8 cellular contexts compared by ENCODE assay signal in the genomic region with DNA sequence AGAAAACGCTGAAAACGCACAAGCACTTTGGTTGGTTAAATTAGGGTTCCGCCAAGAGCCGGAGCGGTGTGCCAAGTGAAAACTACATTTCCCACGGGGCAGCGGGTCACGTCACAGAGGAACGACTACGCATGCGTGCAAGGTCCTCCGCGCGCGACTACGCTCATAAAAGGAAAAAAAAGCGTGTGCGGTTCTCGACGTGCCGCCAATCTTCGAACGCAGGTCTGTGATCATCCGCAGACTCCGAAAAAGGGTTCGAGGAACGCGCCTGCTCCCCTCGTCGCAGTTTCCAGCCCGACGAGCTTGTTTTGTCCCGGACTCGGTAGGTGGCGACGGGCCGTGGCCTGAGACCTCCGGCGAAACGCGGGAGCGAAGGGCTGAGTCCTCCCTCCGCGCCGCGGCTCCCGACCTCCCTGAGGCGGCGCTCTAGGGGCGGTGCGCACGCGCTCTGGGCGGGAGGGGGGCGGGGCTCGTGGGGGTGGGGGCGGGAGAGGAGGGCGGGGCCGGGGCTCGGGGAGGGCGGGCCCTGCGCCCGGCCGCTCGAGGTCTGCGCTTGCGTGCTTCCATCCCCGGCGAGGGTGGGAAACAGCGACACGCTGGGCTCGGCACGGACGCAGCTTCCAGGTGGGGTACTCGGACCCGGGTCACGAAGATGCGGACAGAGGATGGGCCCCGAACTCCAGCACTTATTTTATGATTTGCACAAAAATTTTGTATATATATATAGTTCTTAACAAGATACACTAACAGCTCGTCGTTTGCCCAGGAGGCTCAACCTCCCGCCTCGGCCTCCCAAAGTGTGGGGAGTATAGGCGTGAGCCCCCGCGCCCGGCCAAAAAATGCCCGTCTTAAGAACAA. TPM values are rescaled to one million over a fixed set of nuclear protein-coding genes. Genes with fewer than 3 reads are reported as not detected.
A peak's percentile ranks its signal among the peaks of the same experiment; 100 is the strongest.
DNase-seq lines count a peak whose midpoint lies in the region; ATAC-seq, FAIRE-seq and TF ChIP-seq lines count a peak whose summit lies in the region.

A gene (plus strand): TSS at position 145 of the 858 bp plus-strand sequence. CDS start 27,150 bp downstream, outside the sequence.

- peaks cover 24% of the 10 kb centered on the region for H3K36me3 Mint-ChIP-seq in nephron progenitor cell (ENCODE audit: low read depth)

- H3K79me2 ChIP-seq in Loucy (ENCODE audit: insufficient read depth, low read length), result peaks cover 30% of the 10 kb centered on the region

- peak within 1 kb of the TSS; percentile 89 for H3K4me3 Mint-ChIP-seq in nephron progenitor cell
- H3K4me3 Mint-ChIP-seq in stimulated activated naive CD8-positive, alpha-beta T cell treated with anti-CD3 and anti-CD28 coated beads, Interleukin-15, amount 100 ng/mL, for 72 hours, result peak within 1 kb of the TSS; percentile 85 to 90

- TF ChIP-seq CTCF in Loucy (conservative IDR thresholded peaks at IDR 0.05; ENCODE audit: low read length) (peak; percentile 33), fibroblast of the aortic adventitia (IDR thresholded peaks at IDR 0.05; ENCODE audit: insufficient read depth, low read length) (peak; percentile 21), nephron progenitor cell (IDR thresholded peaks at IDR 0.05) (no peak)

- H3K4me2 ChIP-seq in Loucy (ENCODE audit: low read depth, low read length, poor library complexity, severe bottlenecking), result peak within 1 kb of the TSS; percentile 88

- peak; percentile 43 for FAIRE-seq in H54 (lab: Jason Lieb, UNC)

- H3K4me3 ChIP-seq in Loucy (ENCODE audit: low read length, poor library complexity, severe bottlenecking) (peak within 1 kb of the TSS; percentile 78), fibroblast of the aortic adventitia (ENCODE audit: low read depth, low read length) (peak within 1 kb of the TSS; percentile 92)

- H2AFZ ChIP-seq in Loucy (ENCODE audit: low read length), result peak within 1 kb of the TSS; percentile 100

- peaks cover 6% of the 10 kb centered on the region for H3K27me3 Mint-ChIP-seq in nephron progenitor cell (ENCODE audit: low read depth, poor library complexity)
- H3K27me3 Mint-ChIP-seq in stimulated activated naive CD8-positive, alpha-beta T cell treated with anti-CD3 and anti-CD28 coated beads, Interleukin-15, amount 100 ng/mL, for 72 hours, result no peaks in the 10 kb centered on the region

- H3K9ac ChIP-seq in ES-I3 (ENCODE audit: low read depth, low read length) (peak within 1 kb of the TSS; percentile 96), Loucy (ENCODE audit: low read depth, low read length, poor library complexity, severe bottlenecking) (peak within 1 kb of the TSS; percentile 77)

- DNase-seq in H54 (ENCODE audit: insufficient read length, low spot score) (peak; percentile 87), SHP77 (lab: John Stamatoyannopoulos, UW) (peak; percentile 90 to 93), fibroblast of the aortic adventitia (ENCODE audit: low read depth) (peak; percentile 96), nephron progenitor cell (peak; percentile 86)
- DNase-seq in activated effector memory CD4-positive, alpha-beta T cell treated with Interleukin-2 at 50 U/mL for 16 hours, result peak; percentile 88
- peak; percentile 92 for DNase-seq in stimulated activated naive CD8-positive, alpha-beta T cell treated with anti-CD3 and anti-CD28 coated beads, Interleukin-15, amount 100 ng/mL, for 72 hours

- no peaks in the 10 kb centered on the region for H3F3A ChIP-seq in Loucy (ENCODE audit: low read depth)

- H3K27ac Mint-ChIP-seq in nephron progenitor cell, result peak within 1 kb of the TSS; percentile 99
- peak within 1 kb of the TSS; percentile 97 to 98 for H3K27ac Mint-ChIP-seq in stimulated activated naive CD8-positive, alpha-beta T cell treated with anti-CD3 and anti-CD28 coated beads, Interleukin-15, amount 100 ng/mL, for 72 hours

- H3K4me1 Mint-ChIP-seq in nephron progenitor cell, result peaks cover 20% of the 10 kb centered on the region
- peaks cover 38% of the 10 kb centered on the region for H3K4me1 Mint-ChIP-seq in stimulated activated naive CD8-positive, alpha-beta T cell treated with anti-CD3 and anti-CD28 coated beads, Interleukin-15, amount 100 ng/mL, for 72 hours

- peaks cover 7% of the 10 kb centered on the region for H3K9me3 Mint-ChIP-seq in nephron progenitor cell
- no peaks in the 10 kb centered on the region for H3K9me3 Mint-ChIP-seq in stimulated activated naive CD8-positive, alpha-beta T cell treated with anti-CD3 and anti-CD28 coated beads, Interleukin-15, amount 100 ng/mL, for 72 hours

- H3K27me3 ChIP-seq in Loucy (ENCODE audit: insufficient read depth, low read length, poor library complexity, severe bottlenecking), result no peaks in the 10 kb centered on the region

- H3K9me2 ChIP-seq in Loucy (replicated peaks; ENCODE audit: low read depth, low read length), result no peaks in the 10 kb centered on the region

- no peaks in the 10 kb centered on the region for H3K9me3 ChIP-seq in ES-I3 (ENCODE audit: control insufficient read depth, insufficient read depth, low read length)
- H3K9me3 ChIP-seq in Loucy (ENCODE audit: insufficient read depth, low read depth, low read length), result no peaks in the 10 kb centered on the region

- TF ChIP-seq POLR2A in H54 (IDR thresholded peaks at IDR 0.05; ENCODE audit: low read depth, low read length), result peak; percentile 94

- ATAC-seq in stimulated activated naive CD8-positive, alpha-beta T cell treated with anti-CD3 and anti-CD28 coated beads, Interleukin-15, amount 100 ng/mL, for 72 hours, result peak; percentile 88

- H3K36me3 ChIP-seq in ES-I3 (ENCODE audit: insufficient read depth, low read length) (peaks cover under 1% of the 10 kb centered on the region; the same call in 1 of the 2 replicates), Loucy (ENCODE audit: insufficient read depth, low read length) (no peaks in the 10 kb centered on the region)

- H3K4me1 ChIP-seq in ES-I3 (ENCODE audit: insufficient read depth, low read length), result no peaks in the 10 kb centered on the region
- peaks cover 10% of the 10 kb centered on the region for H3K4me1 ChIP-seq in Loucy (ENCODE audit: insufficient read depth, low read length, poor library complexity, severe bottlenecking)

- H4K20me1 ChIP-seq in Loucy (ENCODE audit: insufficient read depth, low read length, poor library complexity, severe bottlenecking), result peaks cover 10% of the 10 kb centered on the region

RNA-seq across cellular contexts. Expression of the gene that starts here (rescaled TPM):
- 11.9 and 14.6 TPM in 2 replicates for total RNA-seq in fibroblast of the aortic adventitia (ENCODE audit: low replicate concordance)

Comparison
In these comparisons a context has a peak if more than half of its experiments do, and no peak if none do; other contexts are left out.
1. Peak in every context shown above with its lines: DNase-seq, ATAC-seq and H3K4me3 ChIP-seq.